ENCODE assay signal across 19 cellular contexts in the genomic region with DNA sequence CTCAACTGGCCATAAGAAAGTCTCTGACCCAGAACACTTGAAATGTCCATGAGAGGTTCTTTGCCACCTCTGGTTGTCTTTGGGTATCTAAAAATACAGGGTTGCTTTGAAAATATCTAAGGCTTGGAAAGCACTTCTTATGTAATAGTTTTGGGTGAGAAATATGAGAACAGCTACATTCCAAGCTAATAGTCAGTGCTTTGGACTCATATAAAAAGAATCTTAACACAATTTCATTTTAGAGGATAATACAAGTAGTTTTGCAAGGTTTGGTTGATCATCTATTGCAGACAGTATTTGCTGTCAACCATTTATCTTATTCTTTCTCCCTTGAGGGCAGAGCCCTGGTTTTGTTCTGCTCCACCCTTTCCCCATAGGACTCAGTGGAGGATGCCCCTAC.
"Had no signal": no experiment of that assay in that cellular context is flagged by ENCODE, and none has a peak within 500 bp of the region (broad histone marks: within the 10 kb centered on the region; RNA-seq: fewer than 3 reads in every experiment).

No MANE protein-coding gene starts in this region.

- H3K27ac ChIP-seq: esophagus muscularis mucosa, left lung, thyroid gland had no signal

- H3K27ac Mint-ChIP-seq: activated CD4-positive, alpha-beta T cell treated with anti-CD3 and anti-CD28 coated beads, Interleukin-2, amount 10 ng/mL, durations not matched to agents 7 days and 5 days; dendritic cell treated with granulocyte-macrophage colony-stimulating factor and Interleukin-4, amounts not matched to agents 40 ng/mL and 50 ng/mL, for 4 days; progenitor cell of endocrine pancreas had no signal

- ATAC-seq: left lung had no signal

- H3K27me3 ChIP-seq: esophagus muscularis mucosa, left lung, thyroid gland had no signal

- H3K9me3 ChIP-seq: thyroid gland had no signal

- H3K4me3 ChIP-seq: esophagus muscularis mucosa, left lung, thyroid gland had no signal

- H3K4me1 ChIP-seq: esophagus muscularis mucosa, left lung had no signal

- H3K4me3 Mint-ChIP-seq: activated CD4-positive, alpha-beta T cell treated with anti-CD3 and anti-CD28 coated beads, Interleukin-2, amount 10 ng/mL, durations not matched to agents 7 days and 5 days; dendritic cell treated with granulocyte-macrophage colony-stimulating factor and Interleukin-4, amounts not matched to agents 40 ng/mL and 50 ng/mL, for 4 days; neural crest cell had no signal

- DNase-seq: activated CD4-positive, alpha-beta T cell treated with anti-CD3 and anti-CD28 coated beads, Interleukin-2, amount 10 ng/mL, durations not matched to agents 7 days and 5 days; activated CD8-positive, alpha-beta memory T cell treated with anti-CD3 and anti-CD28 coated beads for 24 hours; activated CD8-positive, alpha-beta memory T cell treated with anti-CD3 and anti-CD28 coated beads, Interleukin-2, amount 50 U/mL, for 48 hours; activated effector memory CD4-positive, alpha-beta T cell treated with anti-CD3 and anti-CD28 coated beads, Interleukin-2, amount 50 U/mL, for 16 hours; activated naive CD4-positive, alpha-beta T cell treated with anti-CD3 and anti-CD28 coated beads, Interleukin-2, amount 50 U/mL, for 16 hours; activated T-cell treated with anti-CD3 and anti-CD28 coated beads, Interleukin-2, amount 50 U/mL, for 48 hours; cerebellar nuclear complex; effector memory CD4-positive, alpha-beta T cell; head of caudate nucleus; left lung; stimulated activated CD4-positive, alpha-beta T cell treated with anti-CD3 and anti-CD28 coated beads, Interleukin-2, amount 100 ng/mL, for 24 hours; stimulated activated naive CD4-positive, alpha-beta T cell treated with Interleukin-2 at 50 U/mL for 16 hours; T-helper 1 cell; T1000 had no signal

- H3K27me3 Mint-ChIP-seq: activated CD4-positive, alpha-beta T cell treated with anti-CD3 and anti-CD28 coated beads, Interleukin-2, amount 10 ng/mL, durations not matched to agents 7 days and 5 days; dendritic cell treated with granulocyte-macrophage colony-stimulating factor and Interleukin-4, amounts not matched to agents 40 ng/mL and 50 ng/mL, for 4 days; progenitor cell of endocrine pancreas had no signal

- H3K4me1 Mint-ChIP-seq: activated CD4-positive, alpha-beta T cell treated with anti-CD3 and anti-CD28 coated beads, Interleukin-2, amount 10 ng/mL, durations not matched to agents 7 days and 5 days; neural crest cell had no signal
